ENCODE assay signal across 2 cellular contexts in the genomic region with DNA sequence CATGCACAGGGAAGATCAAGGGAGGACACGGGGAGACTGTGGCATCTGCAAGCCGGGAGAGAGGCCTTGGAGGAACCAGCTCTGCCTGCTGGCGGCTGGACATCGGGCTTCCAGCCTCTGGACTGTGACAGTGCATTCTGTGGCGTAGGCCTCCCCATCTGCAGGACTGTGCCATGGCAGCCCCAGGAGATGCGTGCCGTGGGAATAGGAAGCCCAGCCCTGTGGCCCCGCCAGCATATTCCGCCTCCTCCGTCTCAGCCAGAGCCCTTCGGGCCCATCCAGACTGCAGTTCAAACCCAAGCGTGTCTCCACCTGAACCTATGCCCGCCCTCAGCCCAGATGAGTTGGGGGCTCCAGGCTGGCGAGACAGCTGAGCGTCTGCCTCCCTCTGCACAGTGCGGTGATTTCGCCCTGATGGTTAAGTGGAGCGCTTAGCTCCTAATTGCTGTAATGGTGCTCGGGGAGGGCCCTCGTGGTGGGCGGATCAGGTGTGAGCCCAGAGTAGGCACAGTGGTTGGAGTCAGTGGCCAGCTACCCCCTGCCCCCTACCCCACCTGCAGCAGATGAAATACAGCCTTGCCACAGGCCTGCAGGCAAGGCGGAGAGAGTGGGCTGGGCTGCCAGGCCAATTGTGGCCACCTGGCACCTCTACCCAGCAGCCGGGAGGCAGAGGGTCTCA.
TF ChIP-seq lines count a peak whose summit lies in the region.

No MANE protein-coding gene starts in this region.

TF ChIP-seq in SK-N-SH, 30 proteins besides CTCF, POLR2A, EP300 and RAD21 (continued from another document):
- TF ChIP-seq IRF3 (IDR thresholded peaks at IDR 0.05; ENCODE audit: low read depth, low read length) (no peak), TCF12 (IDR thresholded peaks at IDR 0.05) (no peak), SIN3A (IDR thresholded peaks at IDR 0.05; ENCODE audit: borderline replicate concordance, low read depth, low read length) (no peak), FOSL2 (IDR thresholded peaks at IDR 0.05; ENCODE audit: borderline replicate concordance, low read depth) (no peak), MEF2A (IDR thresholded peaks at IDR 0.05; ENCODE audit: borderline replicate concordance, low read depth) (no peak), NRF1 (IDR thresholded peaks at IDR 0.05; ENCODE audit: low read depth, low read length) (no peak), GABPA (IDR thresholded peaks at IDR 0.05; ENCODE audit: low read depth) (no peak), RFX5 (IDR thresholded peaks at IDR 0.05; ENCODE audit: low read length) (no peak), USF1 (IDR thresholded peaks at IDR 0.05; ENCODE audit: borderline replicate concordance, low read depth) (no peak), FOXM1 (IDR thresholded peaks at IDR 0.05; ENCODE audit: low read depth) (no peak), GATA2 (CRISPR knock-in tag; IDR thresholded peaks at IDR 0.05) (no peak)
- TF ChIP-seq, protein P1, sequence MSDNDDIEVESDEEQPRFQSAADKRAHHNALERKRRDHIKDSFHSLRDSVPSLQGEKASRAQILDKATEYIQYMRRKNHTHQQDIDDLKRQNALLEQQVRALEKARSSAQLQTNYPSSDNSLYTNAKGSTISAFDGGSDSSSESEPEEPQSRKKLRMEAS (IDR thresholded peaks at IDR 0.05; ENCODE audit: low read depth) = no peak
- TF ChIP-seq, protein P2, sequence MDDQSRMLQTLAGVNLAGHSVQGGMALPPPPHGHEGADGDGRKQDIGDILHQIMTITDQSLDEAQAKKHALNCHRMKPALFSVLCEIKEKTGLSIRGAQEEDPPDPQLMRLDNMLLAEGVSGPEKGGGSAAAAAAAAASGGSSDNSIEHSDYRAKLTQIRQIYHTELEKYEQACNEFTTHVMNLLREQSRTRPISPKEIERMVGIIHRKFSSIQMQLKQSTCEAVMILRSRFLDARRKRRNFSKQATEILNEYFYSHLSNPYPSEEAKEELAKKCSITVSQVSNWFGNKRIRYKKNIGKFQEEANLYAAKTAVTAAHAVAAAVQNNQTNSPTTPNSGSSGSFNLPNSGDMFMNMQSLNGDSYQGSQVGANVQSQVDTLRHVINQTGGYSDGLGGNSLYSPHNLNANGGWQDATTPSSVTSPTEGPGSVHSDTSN (IDR thresholded peaks at IDR 0.05) = no peak

TF ChIP-seq in SK-N-SH treated with all-trans-retinoic acid at 6 μM for 48 hours, 23 proteins besides CTCF, POLR2A, EP300 and RAD21 (continued from another document):
- TF ChIP-seq, protein P3, sequence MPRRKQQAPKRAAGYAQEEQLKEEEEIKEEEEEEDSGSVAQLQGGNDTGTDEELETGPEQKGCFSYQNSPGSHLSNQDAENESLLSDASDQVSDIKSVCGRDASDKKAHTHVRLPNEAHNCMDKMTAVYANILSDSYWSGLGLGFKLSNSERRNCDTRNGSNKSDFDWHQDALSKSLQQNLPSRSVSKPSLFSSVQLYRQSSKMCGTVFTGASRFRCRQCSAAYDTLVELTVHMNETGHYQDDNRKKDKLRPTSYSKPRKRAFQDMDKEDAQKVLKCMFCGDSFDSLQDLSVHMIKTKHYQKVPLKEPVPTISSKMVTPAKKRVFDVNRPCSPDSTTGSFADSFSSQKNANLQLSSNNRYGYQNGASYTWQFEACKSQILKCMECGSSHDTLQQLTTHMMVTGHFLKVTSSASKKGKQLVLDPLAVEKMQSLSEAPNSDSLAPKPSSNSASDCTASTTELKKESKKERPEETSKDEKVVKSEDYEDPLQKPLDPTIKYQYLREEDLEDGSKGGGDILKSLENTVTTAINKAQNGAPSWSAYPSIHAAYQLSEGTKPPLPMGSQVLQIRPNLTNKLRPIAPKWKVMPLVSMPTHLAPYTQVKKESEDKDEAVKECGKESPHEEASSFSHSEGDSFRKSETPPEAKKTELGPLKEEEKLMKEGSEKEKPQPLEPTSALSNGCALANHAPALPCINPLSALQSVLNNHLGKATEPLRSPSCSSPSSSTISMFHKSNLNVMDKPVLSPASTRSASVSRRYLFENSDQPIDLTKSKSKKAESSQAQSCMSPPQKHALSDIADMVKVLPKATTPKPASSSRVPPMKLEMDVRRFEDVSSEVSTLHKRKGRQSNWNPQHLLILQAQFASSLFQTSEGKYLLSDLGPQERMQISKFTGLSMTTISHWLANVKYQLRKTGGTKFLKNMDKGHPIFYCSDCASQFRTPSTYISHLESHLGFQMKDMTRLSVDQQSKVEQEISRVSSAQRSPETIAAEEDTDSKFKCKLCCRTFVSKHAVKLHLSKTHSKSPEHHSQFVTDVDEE (CRISPR knock-in tag; IDR thresholded peaks at IDR 0.05) = no peak
- no peak for TF ChIP-seq GLIS3 (CRISPR knock-in tag; IDR thresholded peaks at IDR 0.05)
